Comparison of ENCODE assay signal across 8 cellular contexts in the genomic region with DNA sequence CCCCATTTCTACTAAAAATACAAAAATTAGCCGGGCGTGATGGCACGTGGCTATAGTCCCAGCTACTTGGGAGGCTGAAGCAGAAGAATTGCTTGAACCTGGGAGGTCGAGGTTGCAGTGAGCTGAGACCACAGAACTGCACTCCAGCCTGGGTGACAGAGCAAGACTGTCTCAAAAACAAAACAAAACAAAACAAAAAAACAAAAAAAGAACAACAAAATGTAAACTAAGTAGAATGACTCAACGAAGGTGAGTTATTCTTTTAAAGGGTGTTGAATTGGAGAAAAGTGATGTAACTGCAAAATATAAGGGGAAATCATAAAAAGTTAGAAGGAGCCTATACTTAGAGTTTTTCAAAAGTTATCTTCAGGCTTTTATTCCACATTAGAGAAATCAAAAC. TPM values are rescaled to one million over a fixed set of nuclear protein-coding genes. Genes with fewer than 3 reads are reported as not detected.
A peak's percentile ranks its signal among the peaks of the same experiment; 100 is the strongest.
DNase-seq lines count a peak whose midpoint lies in the region; ATAC-seq, FAIRE-seq and TF ChIP-seq lines count a peak whose summit lies in the region.
"Not testable (repeated sequence)": the region's sequence is repeated elsewhere in the genome, so short reads cannot be mapped to it uniquely, and the experiment has no call there.

No MANE protein-coding gene starts in this region.

- H3K27ac ChIP-seq in C4-2B (peak overlapping the region; percentile 58), SJSA1 (peak overlapping the region; percentile 85), VCaP (peak overlapping the region; percentile 23; the same call in 1 of the 2 replicates)
- H3K27ac ChIP-seq in K562 (ENCODE audit: extremely low read depth, low read depth, low read length) = not testable (repeated sequence)

- WGBS in K562 (ENCODE audit: insufficient coverage, low coverage, missing lambda C conversion rate) = 72% methylated on average over 5 of the region's 5 CpGs

- TF ChIP-seq EP300 in K562 (IDR thresholded peaks at IDR 0.05; ENCODE audit: low read length) = not testable (repeated sequence)

- not testable (repeated sequence) for FAIRE-seq in K562 (lab: Jason Lieb, UNC)

- POLR2A ChIA-PET in activated B cell treated with CpG ODN at 0.5 μM for 24 hours (lab: Charles Lee); K562 (lab: Yijun Ruan, JAX): not testable (repeated sequence)

- H2AFZ ChIP-seq in K562 (ENCODE audit: low read depth, low read length) = not testable (repeated sequence)

- not testable (repeated sequence) for TF ChIP-seq CTCF in C4-2B (conservative IDR thresholded peaks at IDR 0.05); VCaP (conservative IDR thresholded peaks at IDR 0.05); activated B cell treated with CpG ODN at 0.5 μM for 24 hours (IDR thresholded peaks at IDR 0.05); K562 (IDR thresholded peaks at IDR 0.05 in 2 of 3, conservative IDR thresholded peaks at IDR 0.05 in 1 of 3; ENCODE audit: insufficient read depth in 2 of 3, low read depth in 1 of 3, low read length in 3 of 3); chondrocyte (IDR thresholded peaks at IDR 0.05); mesothelial cell of epicardium (IDR thresholded peaks at IDR 0.05; ENCODE audit: unreplicated experiment); type B pancreatic cell (conservative IDR thresholded peaks at IDR 0.05)

- H3K27ac Mint-ChIP-seq in activated B cell treated with CpG ODN at 0.5 μM for 24 hours = peak overlapping the region; percentile 24
- peak overlapping the region; percentile 84 for H3K27ac Mint-ChIP-seq in chondrocyte (ENCODE audit: unreplicated experiment)
- peak overlapping the region; percentile 72 for H3K27ac Mint-ChIP-seq in mesothelial cell of epicardium
- H3K27ac Mint-ChIP-seq in type B pancreatic cell = peak overlapping the region; percentile 48

- H3K9me3 Mint-ChIP-seq in activated B cell treated with CpG ODN at 0.5 μM for 24 hours; chondrocyte (ENCODE audit: low read depth); type B pancreatic cell: not testable (repeated sequence)
- H3K9me3 Mint-ChIP-seq in mesothelial cell of epicardium = peaks cover 10% of the 10 kb centered on the region

- not testable (repeated sequence) for BruUV-seq in K562 (replicated peaks; lab: Mats Ljungman, UMichigan)

- not testable (repeated sequence) for H3K4me3 ChIP-seq in SJSA1, K562

- H3K27me3 Mint-ChIP-seq in activated B cell treated with CpG ODN at 0.5 μM for 24 hours; chondrocyte (ENCODE audit: low read depth); mesothelial cell of epicardium (ENCODE audit: low read depth); type B pancreatic cell: not testable (repeated sequence)

- in situ Hi-C loops in K562 (cut with MboI) = not testable (repeated sequence)

- not testable (repeated sequence) for H3K9me1 ChIP-seq in K562 (ENCODE audit: control insufficient read depth, insufficient read depth, low read length)

- H3K9me3 ChIP-seq in SJSA1 (replicated peaks); K562 (replicated peaks; ENCODE audit: control insufficient read depth, insufficient read depth, low read depth, low read length): not testable (repeated sequence)

- not testable (repeated sequence) for H3K9ac ChIP-seq in K562 (ENCODE audit: insufficient read depth in 1 of 2, low read depth in 2 of 2, low read length in 2 of 2)

- H3K79me2 ChIP-seq in K562 (ENCODE audit: control insufficient read depth, insufficient read depth, low read length) = peaks cover 51% of the 10 kb centered on the region

- CTCF ChIA-PET in activated B cell treated with CpG ODN at 0.5 μM for 24 hours (lab: Charles Lee); K562 (lab: Yijun Ruan, JAX; ENCODE audit: low intra/inter-chr PET ratio): not testable (repeated sequence)

- H3K4me1 Mint-ChIP-seq in activated B cell treated with CpG ODN at 0.5 μM for 24 hours (peaks cover 26% of the 10 kb centered on the region), chondrocyte (ENCODE audit: low read depth) (peaks cover 23% of the 10 kb centered on the region), mesothelial cell of epicardium (peaks cover 26% of the 10 kb centered on the region), type B pancreatic cell (ENCODE audit: unreplicated experiment) (peaks cover 21% of the 10 kb centered on the region)

- H4K20me1 ChIP-seq in K562 (replicated peaks; ENCODE audit: control insufficient read depth, insufficient read depth, low read length) = not testable (repeated sequence)

- TF ChIP-seq RAD21 in K562 (CRISPR knock-in tag; conservative IDR thresholded peaks at IDR 0.05 in 1 of 2, IDR thresholded peaks at IDR 0.05 in 1 of 2) = not testable (repeated sequence)

- ATAC-seq in activated B cell treated with CpG ODN at 0.5 μM for 24 hours (ENCODE audit: low read depth); K562: not testable (repeated sequence)

- H3K4me2 ChIP-seq in K562 (ENCODE audit: insufficient read depth, low read length) = not testable (repeated sequence)

- H3K4me1 ChIP-seq in SJSA1 (replicated peaks) = peaks cover 26% of the 10 kb centered on the region
- not testable (repeated sequence) for H3K4me1 ChIP-seq in K562 (replicated peaks in 1 of 2; ENCODE audit: control insufficient read depth in 2 of 2, insufficient read depth in 2 of 2, low read length in 2 of 2)

- H3K4me3 Mint-ChIP-seq in activated B cell treated with CpG ODN at 0.5 μM for 24 hours; chondrocyte (ENCODE audit: unreplicated experiment); mesothelial cell of epicardium; type B pancreatic cell: not testable (repeated sequence)

- H3K36me3 ChIP-seq in SJSA1 = not testable (repeated sequence)
- H3K36me3 ChIP-seq in K562 (ENCODE audit: control insufficient read depth, insufficient read depth, low read length) = peaks cover 12% of the 10 kb centered on the region

- peaks cover 40% of the 10 kb centered on the region for H3K36me3 Mint-ChIP-seq in activated B cell treated with CpG ODN at 0.5 μM for 24 hours (ENCODE audit: low read depth)
- not testable (repeated sequence) for H3K36me3 Mint-ChIP-seq in chondrocyte (ENCODE audit: low read depth)
- peaks cover 13% of the 10 kb centered on the region for H3K36me3 Mint-ChIP-seq in mesothelial cell of epicardium
- peaks cover 26% of the 10 kb centered on the region for H3K36me3 Mint-ChIP-seq in type B pancreatic cell

- TF ChIP-seq POLR2A in K562 (conservative IDR thresholded peaks at IDR 0.05) = not testable (repeated sequence)

- intact Hi-C loops in activated B cell treated with CpG ODN at 0.5 μM for 24 hours (cut with micrococcal nuclease); K562 (cut with micrococcal nuclease): not testable (repeated sequence)

- peak; percentile 88 for DNase-seq in SJSA1 (ENCODE audit: low read depth in 1 of 2, low spot score in 2 of 2)
- not testable (repeated sequence) for DNase-seq in activated B cell treated with CpG ODN at 0.5 μM for 24 hours; K562 (ENCODE audit: extremely low read depth in 1 of 4, low spot score in 3 of 4); chondrocyte (ENCODE audit: low spot score); mesothelial cell of epicardium (ENCODE audit: low spot score in 2 of 2, unreplicated experiment in 2 of 2); type B pancreatic cell (ENCODE audit: extremely low spot score, unreplicated experiment)

- H3K27me3 ChIP-seq in SJSA1 (replicated peaks); K562 (ENCODE audit: control insufficient read depth in 2 of 2, insufficient read depth in 2 of 2, low read length in 2 of 2): not testable (repeated sequence)

RNA-seq across cellular contexts. Expression of a gene that starts 6.3 kb away (rescaled TPM):
- total RNA-seq in SJSA1 (2014; rRNA removed; shearing (Covaris generic)) = 16.1 and 16.7 TPM in 2 replicates
- 39.1 and 49.5 TPM in 2 replicates for total RNA-seq in activated B cell treated with CpG ODN at 0.5 μM for 24 hours
- 37.4 and 79.9 TPM in 2 replicates for total RNA-seq in K562 (2011; cell fraction: chromatin; rRNA removed; ENCODE audit: low replicate concordance)
- total RNA-seq in K562 (2011; cell fraction: nucleolus; rRNA removed) = 11.7 and 14.3 TPM in 2 replicates
- 41.1 and 65.3 TPM in 2 replicates for total RNA-seq in K562 (2011; cell fraction: nucleoplasm; rRNA removed)
- 6.6 and 8.6 TPM in 2 replicates for total RNA-seq in K562 (2014; rRNA removed)
- 20.8 and 26.6 TPM in 2 replicates for total RNA-seq in K562 (2014; rRNA removed; fragmentation: Illumina TruSeq; extraction: Trizol)
- total RNA-seq in K562 (2015; rRNA removed; fragmentation: Illumina TruSeq; extraction: Trizol) = 20.3 and 24.5 TPM in 2 replicates
- total RNA-seq in K562 (2021) = 19.4 and 24.7 TPM in 2 replicates
- 9.8 and 11.4 TPM in 2 replicates for polyA plus RNA-seq in K562 (2011; rRNA removed)
- polyA plus RNA-seq in K562 (2011; cell fraction: cytosol; rRNA removed) = 4.0 and 6.2 TPM in 2 replicates
- 9.4 and 10.4 TPM in 2 replicates for polyA plus RNA-seq in K562 (2011; cell fraction: nucleus; rRNA removed)
- 16.9 and 20.5 TPM in 2 replicates for polyA plus RNA-seq in K562 (2012)
- polyA plus RNA-seq in K562 (2014; fragmentation: Illumina TruSeq; extraction: Trizol) = 16.0 and 21.6 TPM in 2 replicates
- polyA plus RNA-seq in K562 (2014; fragmentation: Nextera tagmentation; extraction: Ambion mirVana) = 1 to 10 TPM; 3.4 to 5.1 TPM
- polyA plus RNA-seq in K562 (2014; rRNA removed) = 7.7 and 8.3 TPM in 2 replicates
- 41.3 and 46.5 TPM in 2 replicates for polyA minus RNA-seq in K562 (2011; rRNA and poly(A)+ RNA removed)
- 19.3 and 20.4 TPM in 2 replicates for polyA minus RNA-seq in K562 (2011; cell fraction: cytosol; rRNA and poly(A)+ RNA removed)
- polyA minus RNA-seq in K562 (2011; cell fraction: nucleus; rRNA and poly(A)+ RNA removed) = 22.9 and 24.8 TPM in 2 replicates
- total RNA-seq in chondrocyte = 28.8 to 36.5 TPM (median 36.2 TPM) in 3 replicates
- 35.6 to 42.7 TPM (median 38.3 TPM) in 3 replicates for total RNA-seq in mesothelial cell of epicardium
- total RNA-seq in type B pancreatic cell (ENCODE audit: low replicate concordance) = 55.6 and 66.0 TPM in 2 replicates

RNA-seq across cellular contexts. Expression of a gene that starts 6.6 kb away (rescaled TPM):
- 30.5 and 34.8 TPM in 2 replicates for total RNA-seq in SJSA1 (2014; rRNA removed; shearing (Covaris generic))
- 29.0 and 34.0 TPM in 2 replicates for total RNA-seq in activated B cell treated with CpG ODN at 0.5 μM for 24 hours
- 19.5 and 84.0 TPM in 2 replicates for total RNA-seq in K562 (2011; cell fraction: chromatin; rRNA removed; ENCODE audit: low replicate concordance)
- 9.0 and 15.1 TPM in 2 replicates for total RNA-seq in K562 (2011; cell fraction: nucleolus; rRNA removed)
- 23.5 and 47.5 TPM in 2 replicates for total RNA-seq in K562 (2011; cell fraction: nucleoplasm; rRNA removed)
- total RNA-seq in K562 (2014; rRNA removed) = 9.4 and 15.0 TPM in 2 replicates
- 26.2 and 26.4 TPM in 2 replicates for total RNA-seq in K562 (2014; rRNA removed; fragmentation: Illumina TruSeq; extraction: Trizol)
- total RNA-seq in K562 (2015; rRNA removed; fragmentation: Illumina TruSeq; extraction: Trizol) = 21.8 and 22.2 TPM in 2 replicates
- total RNA-seq in K562 (2021) = 15.3 and 16.5 TPM in 2 replicates
- polyA plus RNA-seq in K562 (2011; rRNA removed) = 26.5 and 31.6 TPM in 2 replicates
- polyA plus RNA-seq in K562 (2011; cell fraction: cytosol; rRNA removed) = 4.5 and 7.6 TPM in 2 replicates
- polyA plus RNA-seq in K562 (2011; cell fraction: nucleus; rRNA removed) = 20.8 and 20.9 TPM in 2 replicates
- polyA plus RNA-seq in K562 (2012) = 9.1 and 10.3 TPM in 2 replicates
- 16.3 and 20.8 TPM in 2 replicates for polyA plus RNA-seq in K562 (2014; fragmentation: Illumina TruSeq; extraction: Trizol)
- 10 to 100 TPM in 1 of 2 experiments, 1 to 10 TPM in 1; 6.1 to 11.4 TPM for polyA plus RNA-seq in K562 (2014; fragmentation: Nextera tagmentation; extraction: Ambion mirVana)
- polyA plus RNA-seq in K562 (2014; rRNA removed) = 13.3 and 15.2 TPM in 2 replicates
- 72.2 and 76.7 TPM in 2 replicates for polyA minus RNA-seq in K562 (2011; rRNA and poly(A)+ RNA removed)
- 11.5 and 12.0 TPM in 2 replicates for polyA minus RNA-seq in K562 (2011; cell fraction: cytosol; rRNA and poly(A)+ RNA removed)
- polyA minus RNA-seq in K562 (2011; cell fraction: nucleus; rRNA and poly(A)+ RNA removed) = 19.8 and 35.3 TPM in 2 replicates
- 26.5 to 35.5 TPM (median 26.5 TPM) in 3 replicates for total RNA-seq in chondrocyte
- total RNA-seq in mesothelial cell of epicardium = 25.9 to 29.7 TPM (median 29.2 TPM) in 3 replicates
- total RNA-seq in type B pancreatic cell (ENCODE audit: low replicate concordance) = 13.8 and 21.2 TPM in 2 replicates

Comparison
In these comparisons a context has a peak if more than half of its experiments do, and no peak if none do; other contexts are left out.
1. H3K27ac Mint-ChIP-seq: peak in every context shown above with its lines; median percentile 84 in chondrocyte; 72 in mesothelial cell of epicardium; 48 in type B pancreatic cell; 24 in activated B cell treated with CpG ODN at 0.5 μM for 24 hours.